Comparison of ENCODE assay signal across 26 cellular contexts in the genomic region with DNA sequence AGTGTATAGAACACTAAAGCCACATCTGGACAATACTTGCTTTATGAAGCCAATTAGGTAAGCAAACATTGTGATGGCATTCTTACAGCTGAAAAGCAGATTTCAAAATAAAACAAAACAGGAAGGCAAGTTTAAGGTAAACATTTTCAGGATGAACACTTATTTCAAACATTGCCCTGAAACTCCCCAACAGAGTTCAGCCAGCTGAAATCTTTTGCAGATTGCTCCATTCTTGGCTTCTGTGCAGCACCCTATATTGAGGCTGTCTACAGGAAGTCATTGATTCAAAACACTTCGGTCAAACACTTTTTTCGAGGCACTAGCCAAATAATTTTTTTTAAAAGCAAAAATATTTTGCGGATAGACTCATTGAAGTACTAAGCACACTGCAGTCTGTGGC.
A peak's percentile ranks its signal among the peaks of the same experiment; 100 is the strongest.
DNase-seq lines count a peak whose midpoint lies in the region; ATAC-seq, FAIRE-seq and TF ChIP-seq lines count a peak whose summit lies in the region.
"Had no signal": no experiment of that assay in that cellular context is flagged by ENCODE, and none has a peak within 500 bp of the region (broad histone marks: within the 10 kb centered on the region; RNA-seq: fewer than 3 reads in every experiment).

No MANE protein-coding gene starts in this region.

- H3K27ac Mint-ChIP-seq in GM23338 = no peak overlapping the region
- no peak overlapping the region for H3K27ac Mint-ChIP-seq in CD14-positive monocyte
- H3K27ac Mint-ChIP-seq: activated B cell treated with CpG ODN at 0.5 μM for 24 hours; activated naive CD8-positive, alpha-beta T cell treated with anti-CD3 and anti-CD28 coated beads for 36 hours; activated T-helper 17 cell treated with anti-CD3 and anti-CD28 coated beads, Interleukin-2, amount 50 U/mL, for 72 hours; brain; CD8-positive, alpha-beta memory T cell; stimulated activated effector memory CD8-positive, alpha-beta T cell treated with anti-CD3 and anti-CD28 coated beads, Interleukin-12 subunit alpha, Interleukin-12 subunit beta, amount 100 ng/mL, for 72 hours had no signal

- no CpG with 5 or more reads among the region's 3 CpGs for WGBS in neuronal stem cell (ENCODE audit: extremely low coverage in 2 of 2, insufficient read length in 2 of 2, insufficient replicate concordance in 1 of 2), 2 donors

- no peak overlapping the region for H4K8ac ChIP-seq in neuronal stem cell (ENCODE audit: low read depth, low read length)

- H2AFZ ChIP-seq in GM23338 (0 out of 2 replicates have a peak overlapping the region, but pooled peaks have one; percentile 6), endothelial cell of umbilical vein (ENCODE audit: low read depth, low read length) (no peak overlapping the region), neuronal stem cell (ENCODE audit: low read length) (peak overlapping the region; percentile 10)

- H3K23ac ChIP-seq in neuronal stem cell (ENCODE audit: low read depth, low read length, poor library complexity) = no peak overlapping the region

- H3K27me3 ChIP-seq in GM23338 (ENCODE audit: insufficient read depth) = no peaks in the 10 kb centered on the region
- H3K27me3 ChIP-seq in endothelial cell of umbilical vein (ENCODE audit: control insufficient read depth in 2 of 2, insufficient read depth in 2 of 2, low read length in 2 of 2) = no peaks in the 10 kb centered on the region
- no peaks in the 10 kb centered on the region for H3K27me3 ChIP-seq in neuronal stem cell (ENCODE audit: control insufficient read depth in 3 of 3, insufficient read depth in 3 of 3, low read depth in 1 of 3, low read length in 3 of 3)
- H3K27me3 ChIP-seq: colonic mucosa, heart right ventricle, vagina had no signal

- no peaks in the 10 kb centered on the region for H4K20me1 ChIP-seq in GM23338 (replicated peaks; ENCODE audit: insufficient read depth)
- H4K20me1 ChIP-seq in endothelial cell of umbilical vein (replicated peaks; ENCODE audit: control insufficient read depth, extremely low read depth, insufficient read depth, low read length) = no peaks in the 10 kb centered on the region

- TF ChIP-seq CTCF in GM23338 (conservative IDR thresholded peaks at IDR 0.05; ENCODE audit: low read depth in 2 of 2) = no peak
- no peak for TF ChIP-seq CTCF in endothelial cell of umbilical vein (IDR thresholded peaks at IDR 0.05; ENCODE audit: extremely low read depth in 1 of 2, insufficient read depth in 1 of 2, low read depth in 1 of 2, low read length in 2 of 2)
- TF ChIP-seq CTCF in CD14-positive monocyte (IDR thresholded peaks at IDR 0.05) = no peak

- H2BK5ac ChIP-seq in neuronal stem cell (ENCODE audit: low read length) = no peak overlapping the region

- FAIRE-seq in endothelial cell of umbilical vein (lab: Jason Lieb, UNC) = no peak

- H3K9me2 ChIP-seq in GM23338 (ENCODE audit: insufficient read depth) = no peaks in the 10 kb centered on the region

- H3K4me3 ChIP-seq in GM23338 (no peak overlapping the region), endothelial cell of umbilical vein (replicated peaks in 1 of 3; ENCODE audit: insufficient read depth in 1 of 3, low read depth in 1 of 3, low read length in 3 of 3) (no peak overlapping the region), neuronal stem cell (ENCODE audit: low read length in 2 of 2) (no peak overlapping the region)
- H3K4me3 ChIP-seq: colonic mucosa, heart right ventricle, mucosa of descending colon, vagina had no signal

- no peaks in the 10 kb centered on the region for H3F3A ChIP-seq in GM23338 (replicated peaks; ENCODE audit: low read depth)

- no peaks in the 10 kb centered on the region for H3K9me1 ChIP-seq in endothelial cell of umbilical vein (replicated peaks; ENCODE audit: control insufficient read depth, extremely low read depth, insufficient read depth, low read length)

- no peak overlapping the region for H3K18ac ChIP-seq in neuronal stem cell (ENCODE audit: low read length)

- POLR2A ChIA-PET in endothelial cell of umbilical vein (lab: Charles Lee) = no interaction called here

- H3K79me2 ChIP-seq in GM23338 (replicated peaks; ENCODE audit: insufficient read depth) (no peaks in the 10 kb centered on the region), endothelial cell of umbilical vein (ENCODE audit: control insufficient read depth, insufficient read depth, low read length) (no peaks in the 10 kb centered on the region)

- no peak overlapping the region for H2BK12ac ChIP-seq in neuronal stem cell (ENCODE audit: low read length)

- no TSS peak for BruUV-seq in endothelial cell of umbilical vein (replicated peaks; lab: Mats Ljungman, UMichigan)

- H3K9ac ChIP-seq in endothelial cell of umbilical vein (replicated peaks; ENCODE audit: extremely low read depth, insufficient read depth, low read length) (no peak overlapping the region), neuronal stem cell (ENCODE audit: low read depth, low read length, poor library complexity) (no peak overlapping the region)

- H2AK5ac ChIP-seq in neuronal stem cell (ENCODE audit: low read depth, low read length) = no peak overlapping the region

- H3K9me3 ChIP-seq in endothelial cell of umbilical vein (replicated peaks; ENCODE audit: control insufficient read depth, insufficient read depth, low read length) = no peaks in the 10 kb centered on the region
- peaks cover 0 to 2% of the 10 kb centered on the region in 2 donors for H3K9me3 ChIP-seq in neuronal stem cell (replicated peaks in 1 of 2; ENCODE audit: control insufficient read depth in 2 of 2, insufficient read depth in 1 of 2, low read depth in 1 of 2, low read length in 2 of 2)
- H3K9me3 ChIP-seq: colonic mucosa, heart right ventricle, mucosa of descending colon, vagina had no signal

- H3K4me2 ChIP-seq in GM23338 (no peak overlapping the region), endothelial cell of umbilical vein (ENCODE audit: insufficient read depth, low read length) (no peak overlapping the region), neuronal stem cell (ENCODE audit: insufficient read depth, low read length, poor library complexity, severe bottlenecking) (no peak overlapping the region)

- H3K36me3 ChIP-seq in GM23338 (ENCODE audit: insufficient read depth) = no peaks in the 10 kb centered on the region
- H3K36me3 ChIP-seq in endothelial cell of umbilical vein (ENCODE audit: control insufficient read depth in 2 of 2, extremely low read depth in 1 of 2, insufficient read depth in 2 of 2, low read length in 2 of 2) = no peaks in the 10 kb centered on the region
- H3K36me3 ChIP-seq in neuronal stem cell (replicated peaks in 1 of 2; ENCODE audit: control insufficient read depth in 2 of 2, insufficient read depth in 2 of 2, low read length in 2 of 2) = no peaks in the 10 kb centered on the region
- H3K36me3 ChIP-seq: colonic mucosa, heart right ventricle, vagina had no signal

- H3K9me3 Mint-ChIP-seq in GM23338 (no peaks in the 10 kb centered on the region), CD14-positive monocyte (peaks cover 0 to 8% (median 3%) of the 10 kb centered on the region in 7 donors)
- H3K9me3 Mint-ChIP-seq: activated naive CD8-positive, alpha-beta T cell treated with anti-CD3 and anti-CD28 coated beads for 36 hours; activated T-helper 17 cell treated with anti-CD3 and anti-CD28 coated beads, Interleukin-2, amount 50 U/mL, for 72 hours; brain; stimulated activated effector memory CD8-positive, alpha-beta T cell treated with anti-CD3 and anti-CD28 coated beads, Interleukin-12 subunit alpha, Interleukin-12 subunit beta, amount 100 ng/mL, for 72 hours had no signal

- H3K27ac ChIP-seq in GM23338 (ENCODE audit: low read depth) (no peak overlapping the region), endothelial cell of umbilical vein (ENCODE audit: insufficient read depth, low read depth, low read length) (no peak overlapping the region), neuronal stem cell (replicated peaks; ENCODE audit: low read length) (no peak overlapping the region)
- H3K27ac ChIP-seq: colonic mucosa, vagina had no signal

- H3K4ac ChIP-seq in neuronal stem cell (ENCODE audit: low read length) = no peak overlapping the region

- H2BK120ac ChIP-seq in neuronal stem cell (ENCODE audit: low read depth, low read length) = no peak overlapping the region

- no peaks in the 10 kb centered on the region for H3K36me3 Mint-ChIP-seq in GM23338 (ENCODE audit: low read depth)
- H3K36me3 Mint-ChIP-seq in CD14-positive monocyte = no peaks in the 10 kb centered on the region
- H3K36me3 Mint-ChIP-seq: activated naive CD8-positive, alpha-beta T cell treated with anti-CD3 and anti-CD28 coated beads for 36 hours; brain; CD8-positive, alpha-beta memory T cell; stimulated activated effector memory CD8-positive, alpha-beta T cell treated with anti-CD3 and anti-CD28 coated beads, Interleukin-12 subunit alpha, Interleukin-12 subunit beta, amount 100 ng/mL, for 72 hours had no signal

- no peak for TF ChIP-seq POLR2A in endothelial cell of umbilical vein (IDR thresholded peaks at IDR 0.05; ENCODE audit: low read depth, low read length)

- ATAC-seq in GM23338 (no peak), HG03159 (IDR thresholded peaks at IDR 0.05; ENCODE audit: unreplicated experiment) (no peak)
- ATAC-seq: activated T-helper 17 cell treated with anti-CD3 and anti-CD28 coated beads, Interleukin-2, amount 50 U/mL, for 72 hours; heart right ventricle; mucosa of descending colon; stimulated activated effector memory CD8-positive, alpha-beta T cell treated with anti-CD3 and anti-CD28 coated beads, Interleukin-12 subunit alpha, Interleukin-12 subunit beta, amount 100 ng/mL, for 72 hours had no signal

- no peaks in the 10 kb centered on the region for H3K79me1 ChIP-seq in neuronal stem cell (ENCODE audit: low read depth, low read length)

- no peaks in the 10 kb centered on the region for H3K27me3 Mint-ChIP-seq in GM23338 (ENCODE audit: insufficient read depth, low read depth, poor library complexity)
- H3K27me3 Mint-ChIP-seq in CD14-positive monocyte (ENCODE audit: low read depth in 3 of 3) = peaks cover 0 to 2% (median 0%) of the 10 kb centered on the region in 3 donors
- H3K27me3 Mint-ChIP-seq: activated B cell treated with CpG ODN at 0.5 μM for 24 hours; activated naive CD8-positive, alpha-beta T cell treated with anti-CD3 and anti-CD28 coated beads for 36 hours had no signal

- CTCF ChIA-PET in endothelial cell of umbilical vein (lab: Charles Lee) = no interaction called here

- no peak overlapping the region for H2BK15ac ChIP-seq in neuronal stem cell (ENCODE audit: low read length)

- H3K4me1 Mint-ChIP-seq in GM23338 (no peaks in the 10 kb centered on the region), CD14-positive monocyte (no peaks in the 10 kb centered on the region)
- H3K4me1 Mint-ChIP-seq: activated B cell treated with CpG ODN at 0.5 μM for 24 hours; activated naive CD8-positive, alpha-beta T cell treated with anti-CD3 and anti-CD28 coated beads for 36 hours; activated T-helper 17 cell treated with anti-CD3 and anti-CD28 coated beads, Interleukin-2, amount 50 U/mL, for 72 hours; CD8-positive, alpha-beta memory T cell; stimulated activated effector memory CD8-positive, alpha-beta T cell treated with anti-CD3 and anti-CD28 coated beads, Interleukin-12 subunit alpha, Interleukin-12 subunit beta, amount 100 ng/mL, for 72 hours had no signal

- DNase-seq in GM23338 (ENCODE audit: low spot score) (no peak), NCI-H69 (lab: John Stamatoyannopoulos, UW) (peak; percentile 78), endothelial cell of umbilical vein (ENCODE audit: low read depth, low spot score) (peak; percentile 38), neuronal stem cell (ENCODE audit: low spot score) (no peak), CD14-positive monocyte (ENCODE audit: low spot score) (no peak), GF-D8 (lab: John Stamatoyannopoulos, UW) (no peak)
- DNase-seq: activated B cell treated with CpG ODN at 0.5 μM for 24 hours; activated CD4-positive, alpha-beta T cell treated with anti-CD3 and anti-CD28 coated beads, Interleukin-2, amount 50 U/mL, for 4 hours; activated CD8-positive, alpha-beta memory T cell treated with anti-CD3 and anti-CD28 coated beads, Interleukin-2, amount 50 U/mL, for 4 hours; activated naive CD8-positive, alpha-beta T cell treated with anti-CD3 and anti-CD28 coated beads for 36 hours; AML-193; CD8-positive, alpha-beta memory T cell; colonic mucosa; DMS53; heart right ventricle; mucosa of descending colon; NCI-H1105 treated with DMSO at 0.1 percent for 48 hours; NCI-H2107; NCI-H526 treated with DMSO at 0.1 percent for 48 hours; stimulated activated CD4-positive, alpha-beta T cell treated with anti-CD3 and anti-CD28 coated beads, Interleukin-1b, Interleukin-23, amount 100 ng/mL, for 48 hours; T1000 had no signal

- dilution Hi-C loops in endothelial cell of umbilical vein (cut with MboI; ENCODE audit: extremely low pct_ligation_motif_present, low sequenced_read_pairs) = no loop called here

- H3K4me1 ChIP-seq in GM23338 (ENCODE audit: insufficient read depth) = no peaks in the 10 kb centered on the region
- H3K4me1 ChIP-seq in endothelial cell of umbilical vein (ENCODE audit: control insufficient read depth, extremely low read depth, insufficient read depth, low read length) = no peaks in the 10 kb centered on the region
- H3K4me1 ChIP-seq in neuronal stem cell (ENCODE audit: control insufficient read depth in 2 of 2, insufficient read depth in 1 of 2, low read depth in 1 of 2, low read length in 2 of 2) = no peaks in the 10 kb centered on the region
- H3K4me1 ChIP-seq: colonic mucosa had no signal

- H3K14ac ChIP-seq in neuronal stem cell (ENCODE audit: low read length) = no peak overlapping the region

- H3K4me3 Mint-ChIP-seq in GM23338 (no peak overlapping the region), CD14-positive monocyte (no peak overlapping the region)
- H3K4me3 Mint-ChIP-seq: activated B cell treated with CpG ODN at 0.5 μM for 24 hours; activated naive CD8-positive, alpha-beta T cell treated with anti-CD3 and anti-CD28 coated beads for 36 hours; activated T-helper 17 cell treated with anti-CD3 and anti-CD28 coated beads, Interleukin-2, amount 50 U/mL, for 72 hours; brain; CD8-positive, alpha-beta memory T cell; stimulated activated effector memory CD8-positive, alpha-beta T cell treated with anti-CD3 and anti-CD28 coated beads, Interleukin-12 subunit alpha, Interleukin-12 subunit beta, amount 100 ng/mL, for 72 hours had no signal

- no peak overlapping the region for H4K91ac ChIP-seq in neuronal stem cell (ENCODE audit: low read depth, low read length, poor library complexity)

- intact Hi-C loops in endothelial cell of umbilical vein (cut with micrococcal nuclease) (no loop called here), CD14-positive monocyte (cut with micrococcal nuclease) (no loop called here)

Comparison
In these comparisons a context has a peak if more than half of its experiments do, and no peak if none do; other contexts are left out.
1. DNase-seq: peak in NCI-H69 (single experiment) and endothelial cell of umbilical vein (single experiment); none in GM23338 (single experiment), neuronal stem cell (single experiment), CD14-positive monocyte (single experiment) and GF-D8 (single experiment).